8 cellular contexts compared by ENCODE assay signal in the genomic region with DNA sequence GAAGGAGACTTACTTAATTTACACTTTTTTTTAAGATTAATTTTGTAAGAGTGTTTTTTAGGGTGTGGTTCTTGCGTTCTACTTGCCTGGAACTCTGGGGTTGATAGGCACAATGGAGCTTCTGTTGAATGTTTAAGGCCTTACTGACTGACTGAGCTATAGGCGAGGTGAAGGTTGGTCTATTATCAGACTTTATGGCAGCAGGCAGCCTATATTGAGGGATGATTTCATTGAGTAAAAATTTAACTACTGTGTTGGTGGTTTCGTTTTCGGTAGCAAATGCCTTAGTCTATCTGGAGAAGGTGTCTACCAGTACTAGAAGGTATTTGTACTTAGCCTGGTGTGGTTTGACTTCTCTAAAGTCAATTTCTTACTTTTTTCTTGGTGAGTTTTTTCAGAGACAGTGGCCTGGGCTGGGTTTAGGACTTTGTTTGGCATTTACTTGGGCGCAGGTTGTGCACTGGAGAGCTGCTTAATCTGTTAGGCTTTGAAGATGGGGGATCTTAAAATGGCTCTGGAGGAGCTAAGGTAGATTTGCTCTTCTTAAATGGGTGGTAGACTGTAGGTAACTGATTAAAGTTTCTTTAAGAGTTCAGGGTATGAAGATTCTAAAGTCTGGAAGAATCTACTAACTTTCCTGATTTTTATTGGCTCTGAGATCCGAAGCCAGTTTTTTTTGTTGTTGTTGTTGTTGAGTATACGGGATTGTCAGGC.
A peak's percentile ranks its signal among the peaks of the same experiment; 100 is the strongest.
DNase-seq lines count a peak whose midpoint lies in the region; ATAC-seq, FAIRE-seq and TF ChIP-seq lines count a peak whose summit lies in the region.
"Not testable (repeated sequence)": the region's sequence is repeated elsewhere in the genome, so short reads cannot be mapped to it uniquely, and the experiment has no call there.

No MANE protein-coding gene starts in this region.

- not testable (repeated sequence) for H2AFZ ChIP-seq in GM23338; PC-9; GM12878 (ENCODE audit: control insufficient read depth, low read depth, low read length)

- H3K4me1 Mint-ChIP-seq in CD4-positive, CD25-positive, alpha-beta regulatory T cell, result peaks cover 5 to 30% (median 13%) of the 10 kb centered on the region in 4 donors
- peaks cover 25% of the 10 kb centered on the region for H3K4me1 Mint-ChIP-seq in GM23338
- peaks cover 15% of the 10 kb centered on the region for H3K4me1 Mint-ChIP-seq in activated CD4-positive, alpha-beta T cell treated with anti-CD3 and anti-CD28 coated beads for 36 hours
- H3K4me1 Mint-ChIP-seq in stimulated activated effector memory CD8-positive, alpha-beta T cell treated with anti-CD3 and anti-CD28 coated beads, Interleukin-12 subunit alpha, Interleukin-12 subunit beta, amount 100 ng/mL, for 72 hours, result peaks cover 13% of the 10 kb centered on the region

- not testable (repeated sequence) for TF ChIP-seq POLR2A in GM12878 (IDR thresholded peaks at IDR 0.05; ENCODE audit: low read depth, low read length)

- H3K4me3 ChIP-seq in CD4-positive, CD25-positive, alpha-beta regulatory T cell (ENCODE audit: low read depth, low read length), result peak overlapping the region; percentile 57
- H3K4me3 ChIP-seq in GM23338, PC-9, GM12878: not testable (repeated sequence)
- peak overlapping the region; percentile 56 to 74 for H3K4me3 ChIP-seq in mucosa of rectum (ENCODE audit: low read length in 2 of 2)

- not testable (repeated sequence) for H4K20me1 ChIP-seq in GM23338 (replicated peaks; ENCODE audit: insufficient read depth); PC-9 (ENCODE audit: insufficient read depth); GM12878 (ENCODE audit: control insufficient read depth, insufficient read depth)

- H3K4me2 ChIP-seq in GM23338, result 0 out of 2 replicates have a peak overlapping the region, but pooled peaks have one; percentile 49
- H3K4me2 ChIP-seq in PC-9, result peak overlapping the region; percentile 56
- not testable (repeated sequence) for H3K4me2 ChIP-seq in GM12878 (ENCODE audit: control insufficient read depth, insufficient read depth)

- not testable (repeated sequence) for H3K9ac ChIP-seq in GM12878 (ENCODE audit: control insufficient read depth, insufficient read depth, low read length)
- H3K9ac ChIP-seq in mucosa of rectum (ENCODE audit: low read depth in 1 of 2, low read length in 2 of 2), result peak overlapping the region; percentile 54 to 60

- not testable (repeated sequence) for ATAC-seq in CD4-positive, CD25-positive, alpha-beta regulatory T cell (ENCODE audit: low read depth in 2 of 2); GM23338; activated CD4-positive, alpha-beta T cell treated with anti-CD3 and anti-CD28 coated beads for 36 hours; GM12878; foreskin keratinocyte; stimulated activated effector memory CD8-positive, alpha-beta T cell treated with anti-CD3 and anti-CD28 coated beads, Interleukin-12 subunit alpha, Interleukin-12 subunit beta, amount 100 ng/mL, for 72 hours

- not testable (repeated sequence) for H3K27me3 Mint-ChIP-seq in CD4-positive, CD25-positive, alpha-beta regulatory T cell; GM23338 (ENCODE audit: insufficient read depth, low read depth, poor library complexity); activated CD4-positive, alpha-beta T cell treated with anti-CD3 and anti-CD28 coated beads for 36 hours

- not testable (repeated sequence) for H3K36me3 Mint-ChIP-seq in CD4-positive, CD25-positive, alpha-beta regulatory T cell; GM23338 (ENCODE audit: low read depth); activated CD4-positive, alpha-beta T cell treated with anti-CD3 and anti-CD28 coated beads for 36 hours (ENCODE audit: low read depth); stimulated activated effector memory CD8-positive, alpha-beta T cell treated with anti-CD3 and anti-CD28 coated beads, Interleukin-12 subunit alpha, Interleukin-12 subunit beta, amount 100 ng/mL, for 72 hours

- in situ Hi-C loops in GM12878 (cut with MboI), result not testable (repeated sequence)

- H3K9me3 Mint-ChIP-seq in CD4-positive, CD25-positive, alpha-beta regulatory T cell; GM23338; activated CD4-positive, alpha-beta T cell treated with anti-CD3 and anti-CD28 coated beads for 36 hours (ENCODE audit: low read depth); stimulated activated effector memory CD8-positive, alpha-beta T cell treated with anti-CD3 and anti-CD28 coated beads, Interleukin-12 subunit alpha, Interleukin-12 subunit beta, amount 100 ng/mL, for 72 hours: not testable (repeated sequence)

- H3K36me3 ChIP-seq in CD4-positive, CD25-positive, alpha-beta regulatory T cell (ENCODE audit: control insufficient read depth, insufficient read depth, low read length); GM23338 (ENCODE audit: insufficient read depth); PC-9 (ENCODE audit: low read depth); GM12878 (ENCODE audit: control insufficient read depth in 2 of 2, insufficient read depth in 2 of 2, low read length in 1 of 2); mucosa of rectum (ENCODE audit: control insufficient read depth in 2 of 2, insufficient read depth in 2 of 2, low read length in 2 of 2): not testable (repeated sequence)

- not testable (repeated sequence) for FAIRE-seq in GM12878 (lab: Jason Lieb, UNC)

- not testable (repeated sequence) for H3K9me3 ChIP-seq in CD4-positive, CD25-positive, alpha-beta regulatory T cell (ENCODE audit: control insufficient read depth in 2 of 2, low read length in 2 of 2); PC-9 (ENCODE audit: insufficient read depth, low read depth); GM12878 (replicated peaks; ENCODE audit: control insufficient read depth, insufficient read depth, low read length); mucosa of rectum (ENCODE audit: control insufficient read depth in 2 of 2, low read length in 2 of 2)

- H3F3A ChIP-seq in GM23338 (replicated peaks; ENCODE audit: low read depth); PC-9 (ENCODE audit: insufficient read depth, low read depth): not testable (repeated sequence)

- TF ChIP-seq EP300 in GM12878 (IDR thresholded peaks at IDR 0.05; ENCODE audit: borderline replicate concordance in 1 of 2, control insufficient read depth in 1 of 2, low read depth in 2 of 2, low read length in 2 of 2), result not testable (repeated sequence)

- intact Hi-C loops in PC-9 (cut with micrococcal nuclease; ENCODE audit: unreplicated experiment); activated CD4-positive, alpha-beta T cell treated with anti-CD3 and anti-CD28 coated beads for 36 hours (cut with DNase I, micrococcal nuclease); GM12878 (cut with micrococcal nuclease; ENCODE audit: unreplicated experiment): not testable (repeated sequence)

- TF ChIP-seq CTCF in GM23338 (conservative IDR thresholded peaks at IDR 0.05; ENCODE audit: low read depth in 2 of 2); PC-9 (conservative IDR thresholded peaks at IDR 0.05); GM12878 (IDR thresholded peaks at IDR 0.05 in 2 of 3, conservative IDR thresholded peaks at IDR 0.05 in 1 of 3; ENCODE audit: control insufficient read depth in 2 of 3, extremely low read depth in 1 of 3, insufficient read depth in 1 of 3, low read depth in 3 of 3, low read length in 3 of 3); foreskin keratinocyte (conservative IDR thresholded peaks at IDR 0.05): not testable (repeated sequence)

- H3K4me1 ChIP-seq in CD4-positive, CD25-positive, alpha-beta regulatory T cell (ENCODE audit: control insufficient read depth, insufficient read depth, low read length, poor library complexity, severe bottlenecking); GM23338 (ENCODE audit: insufficient read depth); PC-9 (replicated peaks; ENCODE audit: insufficient read depth); GM12878 (ENCODE audit: control insufficient read depth, insufficient read depth, low read length); foreskin keratinocyte; mucosa of rectum (ENCODE audit: control insufficient read depth in 2 of 2, insufficient read depth in 2 of 2, low read length in 2 of 2): not testable (repeated sequence)

- H3K27me3 ChIP-seq in CD4-positive, CD25-positive, alpha-beta regulatory T cell (ENCODE audit: control insufficient read depth, insufficient read depth, low read length); GM23338 (ENCODE audit: insufficient read depth); PC-9 (ENCODE audit: insufficient read depth, low read depth); GM12878 (replicated peaks in 1 of 2; ENCODE audit: control insufficient read depth in 2 of 2, insufficient read depth in 2 of 2, low read length in 1 of 2); foreskin keratinocyte; mucosa of rectum (ENCODE audit: control insufficient read depth in 2 of 2, insufficient read depth in 2 of 2, low read length in 2 of 2): not testable (repeated sequence)

- H3K27ac Mint-ChIP-seq in CD4-positive, CD25-positive, alpha-beta regulatory T cell, result peak overlapping the region; percentile 84 to 95 (median 94)
- H3K27ac Mint-ChIP-seq in GM23338; activated CD4-positive, alpha-beta T cell treated with anti-CD3 and anti-CD28 coated beads for 36 hours: not testable (repeated sequence)
- H3K27ac Mint-ChIP-seq in stimulated activated effector memory CD8-positive, alpha-beta T cell treated with anti-CD3 and anti-CD28 coated beads, Interleukin-12 subunit alpha, Interleukin-12 subunit beta, amount 100 ng/mL, for 72 hours, result peak overlapping the region; percentile 85

- not testable (repeated sequence) for H3K9me2 ChIP-seq in GM23338 (ENCODE audit: insufficient read depth); PC-9 (ENCODE audit: insufficient read depth)

- DNase-seq in CD4-positive, CD25-positive, alpha-beta regulatory T cell; GM23338 (ENCODE audit: low spot score); PC-9; activated CD4-positive, alpha-beta T cell treated with anti-CD3 and anti-CD28 coated beads for 36 hours; stimulated activated effector memory CD8-positive, alpha-beta T cell treated with anti-CD3 and anti-CD28 coated beads, Interleukin-12 subunit alpha, Interleukin-12 subunit beta, amount 100 ng/mL, for 72 hours (ENCODE audit: low spot score in 2 of 2): not testable (repeated sequence)
- DNase-seq in GM12878 (ENCODE audit: low read depth, low spot score) (peak; percentile 11), foreskin keratinocyte (peak; percentile 7 to 56)

- SMC1A ChIA-PET in GM12878 (lab: Charles Lee; ENCODE audit: uncharacterized antibody, unreplicated experiment), result interaction anchor here (0.7 to 1.5 kb wide), 4 partner anchors 14 to 113 kb away, joined by 3 to 5 read pairs (median 4); no protein-coding TSS in a partner anchor

- H3K79me2 ChIP-seq in GM23338 (replicated peaks; ENCODE audit: insufficient read depth); PC-9 (ENCODE audit: low read depth); GM12878 (ENCODE audit: control insufficient read depth, insufficient read depth, low read length): not testable (repeated sequence)

- WGBS in GM12878 (ENCODE audit: insufficient coverage, insufficient replicate concordance, low lambda C conversion rate, missing lambda C conversion rate), result 22% methylated on average over 7 of the region's 7 CpGs

- RAD21 ChIA-PET in GM12878 (lab: Charles Lee; ENCODE audit: unreplicated experiment), result interaction anchor here (0.6 to 1.3 kb wide), 3 partner anchors 186 to 986 kb away, joined by 3 read pairs; no protein-coding TSS in a partner anchor

- not testable (repeated sequence) for TF ChIP-seq RAD21 in GM12878 (IDR thresholded peaks at IDR 0.05; ENCODE audit: insufficient read depth, low read depth, low read length)

- H3K4me3 Mint-ChIP-seq in CD4-positive, CD25-positive, alpha-beta regulatory T cell, result peak overlapping the region; percentile 69 to 78 (median 74)
- H3K4me3 Mint-ChIP-seq in GM23338, result not testable (repeated sequence)
- peak overlapping the region; percentile 24 for H3K4me3 Mint-ChIP-seq in activated CD4-positive, alpha-beta T cell treated with anti-CD3 and anti-CD28 coated beads for 36 hours
- H3K4me3 Mint-ChIP-seq in stimulated activated effector memory CD8-positive, alpha-beta T cell treated with anti-CD3 and anti-CD28 coated beads, Interleukin-12 subunit alpha, Interleukin-12 subunit beta, amount 100 ng/mL, for 72 hours, result peak overlapping the region; percentile 35

- H3K27ac ChIP-seq in CD4-positive, CD25-positive, alpha-beta regulatory T cell (ENCODE audit: insufficient read depth, low read length, poor library complexity, severe bottlenecking), result peak overlapping the region; percentile 79
- H3K27ac ChIP-seq in GM23338 (ENCODE audit: low read depth); PC-9; GM12878 (ENCODE audit: control insufficient read depth, insufficient read depth); foreskin keratinocyte: not testable (repeated sequence)
- peak overlapping the region; percentile 81 to 85 for H3K27ac ChIP-seq in mucosa of rectum (ENCODE audit: low read depth in 2 of 2, low read length in 2 of 2)

- CTCF ChIA-PET in PC-9 (lab: Charles Lee), result interaction anchor here (0.6 kb wide), 1 partner anchor 134 kb away, joined by 3 read pairs; no protein-coding TSS in a partner anchor
- CTCF ChIA-PET in activated CD4-positive, alpha-beta T cell treated with anti-CD3 and anti-CD28 coated beads for 36 hours (lab: Charles Lee), result interaction anchor here (0.7 kb wide), 1 partner anchor 1246 kb away, joined by 3 read pairs; no protein-coding TSS in a partner anchor
- CTCF ChIA-PET in GM12878 (lab: Yijun Ruan, JAX), result interaction anchor here (1.3 kb wide), 1 partner anchor 115 kb away, joined by 3 read pairs; no protein-coding TSS in a partner anchor

- not testable (repeated sequence) for BruUV-seq in PC-9 (replicated peaks; lab: Mats Ljungman, UMichigan); GM12878 (replicated peaks; lab: Mats Ljungman, UMichigan)

- POLR2A ChIA-PET in PC-9 (lab: Charles Lee; ENCODE audit: unreplicated experiment), result interaction anchor here (0.7 to 0.9 kb wide), 2 partner anchors 34 to 650 kb away, joined by 4 read pairs; partner anchors contain the start of gene UMAD1
- POLR2A ChIA-PET in activated CD4-positive, alpha-beta T cell treated with anti-CD3 and anti-CD28 coated beads for 36 hours (lab: Charles Lee); GM12878 (lab: Charles Lee): not testable (repeated sequence)
